Comparison of ENCODE assay signal across 9 cellular contexts in genomic region chr14:76872796-76873432, GRCh38. TPM values are rescaled to one million over a fixed set of nuclear protein-coding genes. Genes with fewer than 3 reads are reported as not detected.
DNase-seq lines count a peak whose midpoint lies in the region; ATAC-seq, FAIRE-seq and TF ChIP-seq lines count a peak whose summit lies in the region.
"Had no signal": no experiment of that assay in that cellular context is flagged by ENCODE, and none has a peak within 500 bp of the region (broad histone marks: within the 10 kb centered on the region; RNA-seq: fewer than 3 reads in every experiment).

No MANE protein-coding gene starts in this region.

- in situ Hi-C loops in GM13977 (cut with MboI; ENCODE audit: low pct_unique_long_range_greater_than_20kb, low sequenced_read_pairs, unreplicated experiment), result no loop called here

- H3K36me3 ChIP-seq in endothelial cell of umbilical vein (ENCODE audit: control insufficient read depth in 2 of 2, extremely low read depth in 1 of 2, insufficient read depth in 2 of 2, low read length in 2 of 2), result no peaks in the 10 kb centered on the region

- no peaks in the 10 kb centered on the region for H3K4me1 ChIP-seq in endothelial cell of umbilical vein (ENCODE audit: control insufficient read depth, extremely low read depth, insufficient read depth, low read length)

- DNase-seq in AG04449 (ENCODE audit: low read depth, low spot score) (no peak), GM13977 (ENCODE audit: low spot score) (peak; percentile 79), NCI-H69 (lab: John Stamatoyannopoulos, UW) (peak; percentile 63), endothelial cell of umbilical vein (ENCODE audit: low read depth, low spot score) (peak; percentile 41)
- peak in 2 of 3 experiments; percentile 45 to 47 for DNase-seq in activated CD8-positive, alpha-beta memory T cell treated with anti-CD3 and anti-CD28 coated beads for 48 hours (ENCODE audit: low read depth in 2 of 3, low spot score in 2 of 3)
- peak; percentile 46 to 85 (median 68) for DNase-seq in naive thymus-derived CD8-positive, alpha-beta T cell
- DNase-seq in stimulated activated naive CD4-positive, alpha-beta T cell (lab: John Stamatoyannopoulos, UW), result peak; percentile 27 to 69 (median 58)

- H3K9ac ChIP-seq in endothelial cell of umbilical vein (replicated peaks; ENCODE audit: extremely low read depth, insufficient read depth, low read length), result no peak overlapping the region

- H3K4me3 Mint-ChIP-seq in naive thymus-derived CD8-positive, alpha-beta T cell, result no peak overlapping the region

- intact Hi-C loops in endothelial cell of umbilical vein (cut with micrococcal nuclease), result loop anchor here (1.0 to 2.0 kb wide), 3 partner anchors 162 to 278 kb away; no protein-coding TSS in a partner anchor

- TF ChIP-seq POLR2A in endothelial cell of umbilical vein (IDR thresholded peaks at IDR 0.05; ENCODE audit: low read depth, low read length), result no peak

- ATAC-seq in naive thymus-derived CD8-positive, alpha-beta T cell, result peak; percentile 66 to 71
- no peak for ATAC-seq in HG02852 (IDR thresholded peaks at IDR 0.05; ENCODE audit: unreplicated experiment)

- no peaks in the 10 kb centered on the region for H3K9me3 ChIP-seq in endothelial cell of umbilical vein (replicated peaks; ENCODE audit: control insufficient read depth, insufficient read depth, low read length)

- H2AFZ ChIP-seq in endothelial cell of umbilical vein (ENCODE audit: low read depth, low read length), result no peak overlapping the region

- CTCF ChIA-PET in AG04449 (lab: Yijun Ruan, JAX) (interaction anchor here (0.6 to 15.3 kb wide), 34 partner anchors 9 to 442 kb away, joined by 3 to 1065 read pairs (median 8); partner anchors contain the start of genes CIPC and IRF2BPL), endothelial cell of umbilical vein (lab: Charles Lee) (interaction anchor here (0.6 to 7.8 kb wide), 44 partner anchors 8 to 1693 kb away, joined by 3 to 450 read pairs (median 5); partner anchors contain the start of genes CIPC and ZDHHC22)

- H3K4me3 ChIP-seq in AG04449 (ENCODE audit: low read depth, low read length) (no peak overlapping the region), endothelial cell of umbilical vein (replicated peaks in 1 of 3; ENCODE audit: insufficient read depth in 1 of 3, low read depth in 1 of 3, low read length in 3 of 3) (no peak overlapping the region)

- H3K4me1 Mint-ChIP-seq in naive thymus-derived CD8-positive, alpha-beta T cell, result peaks cover 3 to 12% (median 5%) of the 10 kb centered on the region in 4 donors

- H4K20me1 ChIP-seq in endothelial cell of umbilical vein (replicated peaks; ENCODE audit: control insufficient read depth, extremely low read depth, insufficient read depth, low read length), result no peaks in the 10 kb centered on the region

- H3K36me3 Mint-ChIP-seq in naive thymus-derived CD8-positive, alpha-beta T cell, result no peaks in the 10 kb centered on the region

- H3K4me2 ChIP-seq in endothelial cell of umbilical vein (ENCODE audit: insufficient read depth, low read length), result no peak overlapping the region

- H3K27ac Mint-ChIP-seq in naive thymus-derived CD8-positive, alpha-beta T cell, result no peak overlapping the region

- FAIRE-seq in endothelial cell of umbilical vein (lab: Jason Lieb, UNC), result peak; percentile 78

- H3K9me3 Mint-ChIP-seq in naive thymus-derived CD8-positive, alpha-beta T cell, result peaks cover 0 to 6% (median 0%) of the 10 kb centered on the region in 9 donors

- peak; percentile 77 for TF ChIP-seq CTCF in AG04449 (IDR thresholded peaks at IDR 0.05; ENCODE audit: insufficient read depth, low read length, missing control alignments)
- TF ChIP-seq CTCF in GM13977 (IDR thresholded peaks at IDR 0.05; ENCODE audit: extremely low read depth, insufficient read depth, missing control alignments), result peak; percentile 90
- TF ChIP-seq CTCF in endothelial cell of umbilical vein (IDR thresholded peaks at IDR 0.05; ENCODE audit: extremely low read depth in 1 of 2, insufficient read depth in 1 of 2, low read depth in 1 of 2, low read length in 2 of 2), result peak; percentile 76 to 88

- POLR2A ChIA-PET in AG04449 (lab: Yijun Ruan, JAX) (interaction anchor here (0.8 kb wide), 1 partner anchor 198 kb away, joined by 3 read pairs; no protein-coding TSS in a partner anchor), endothelial cell of umbilical vein (lab: Charles Lee) (interaction anchor here (0.6 to 0.7 kb wide), 2 partner anchors 21 to 34 kb away, joined by 5 to 12 read pairs; no protein-coding TSS in a partner anchor)
- POLR2A ChIA-PET in naive thymus-derived CD8-positive, alpha-beta T cell (lab: Charles Lee), result interaction anchor here (0.7 to 2.2 kb wide), 4 partner anchors 15 to 443 kb away, joined by 3 to 7 read pairs (median 4); no protein-coding TSS in a partner anchor

- no peaks in the 10 kb centered on the region for H3K27me3 ChIP-seq in endothelial cell of umbilical vein (ENCODE audit: control insufficient read depth in 2 of 2, insufficient read depth in 2 of 2, low read length in 2 of 2)

- H3K79me2 ChIP-seq in endothelial cell of umbilical vein (ENCODE audit: control insufficient read depth, insufficient read depth, low read length), result no peaks in the 10 kb centered on the region

- no TSS peak for BruUV-seq in endothelial cell of umbilical vein (replicated peaks; lab: Mats Ljungman, UMichigan)

- H3K27me3 Mint-ChIP-seq in naive thymus-derived CD8-positive, alpha-beta T cell, result peaks cover 0 to 5% (median 0%) of the 10 kb centered on the region in 5 donors

- dilution Hi-C loops in endothelial cell of umbilical vein (cut with MboI; ENCODE audit: extremely low pct_ligation_motif_present, low sequenced_read_pairs), result no loop called here

- no peaks in the 10 kb centered on the region for H3K9me1 ChIP-seq in endothelial cell of umbilical vein (replicated peaks; ENCODE audit: control insufficient read depth, extremely low read depth, insufficient read depth, low read length)

- H3K27ac ChIP-seq in endothelial cell of umbilical vein (ENCODE audit: insufficient read depth, low read depth, low read length), result no peak overlapping the region

TF ChIP-seq in endothelial cell of umbilical vein, 7 proteins besides CTCF, POLR2A, EP300 and RAD21:
- TF ChIP-seq MYC (IDR thresholded peaks at IDR 0.05; ENCODE audit: low read depth, low read length) (no peak), EZH2 (IDR thresholded peaks at IDR 0.05; ENCODE audit: borderline replicate concordance, low read depth, low read length, severe bottlenecking) (no peak), FOS (IDR thresholded peaks at IDR 0.05; ENCODE audit: borderline replicate concordance, insufficient read depth, low read length) (no peak), GATA2 (IDR thresholded peaks at IDR 0.05; ENCODE audit: insufficient read depth, insufficient read length, low read depth, low read length) (no peak), JUN (IDR thresholded peaks at IDR 0.05; ENCODE audit: borderline replicate concordance, insufficient read depth, insufficient read length, low read depth) (no peak)
TF ChIP-seq in endothelial cell of umbilical vein: peak in this region for 0.

RNA-seq across cellular contexts. Expression of gene LRRC74A, which starts 46.7 kb away (rescaled TPM):
- not detected in 2 replicates for total RNA-seq in endothelial cell of umbilical vein
- polyA plus RNA-seq in endothelial cell of umbilical vein, result not detected in 2 replicates
- polyA plus RNA-seq in endothelial cell of umbilical vein (2011; cell fraction: cytosol; rRNA removed), result not detected in 2 replicates
- polyA plus RNA-seq in endothelial cell of umbilical vein (2011; cell fraction: nucleus; rRNA removed), result not detected in 2 replicates
- polyA plus RNA-seq in endothelial cell of umbilical vein (2012), result not detected in 2 replicates
- polyA minus RNA-seq in endothelial cell of umbilical vein, result not detected in 2 replicates
- polyA minus RNA-seq in endothelial cell of umbilical vein (2011; cell fraction: cytosol; rRNA and poly(A)+ RNA removed), result not detected
- polyA minus RNA-seq in endothelial cell of umbilical vein (2011; cell fraction: nucleus; rRNA and poly(A)+ RNA removed), result not detected in 2 replicates
- not detected for total RNA-seq in naive thymus-derived CD8-positive, alpha-beta T cell
- polyA plus RNA-seq in naive thymus-derived CD8-positive, alpha-beta T cell, result under 1 TPM in 1 of 3 donors, not detected in 2; 0.56 TPM
- total RNA-seq: subcutaneous adipose tissue had no signal
